Comparison of ENCODE assay signal across 8 cellular contexts in genomic region chr20:346640-347316, GRCh38. TPM values are rescaled to one million over a fixed set of nuclear protein-coding genes. Genes with fewer than 3 reads are reported as not detected.
DNase-seq lines count a peak whose midpoint lies in the region; ATAC-seq and TF ChIP-seq lines count a peak whose summit lies in the region.

Gene NRSN2 (plus strand): TSS chr20:347111. CDS start chr20:349644, 2,533 bp downstream.

- peak within 1 kb of the TSS; percentile 87 for H3K4me3 Mint-ChIP-seq in activated CD4-positive, alpha-beta memory T cell treated with anti-CD3 and anti-CD28 coated beads for 36 hours

- H3K36me3 ChIP-seq in thymus (ENCODE audit: control insufficient read depth, insufficient read depth): no peaks in the 10 kb centered on the region

- no peaks in the 10 kb centered on the region for H3K27me3 Mint-ChIP-seq in activated CD4-positive, alpha-beta memory T cell treated with anti-CD3 and anti-CD28 coated beads for 36 hours

- no peak for TF ChIP-seq CTCF in epithelial cell of proximal tubule (conservative IDR thresholded peaks at IDR 0.05; ENCODE audit: low read depth, low read length)

- peaks cover 6% of the 10 kb centered on the region for H3K9me3 Mint-ChIP-seq in activated CD4-positive, alpha-beta memory T cell treated with anti-CD3 and anti-CD28 coated beads for 36 hours

- CTCF ChIA-PET in activated CD4-positive, alpha-beta memory T cell treated with anti-CD3 and anti-CD28 coated beads for 36 hours (lab: Charles Lee): interaction anchor here (0.5 to 4.2 kb wide), 4 partner anchors 8 to 85 kb away, joined by 3 to 37 read pairs (median 8); partner anchors contain the start of gene TRIB3

- 7% methylated on average over 50 of the region's 50 CpGs for WGBS in thymus

- H3K4me3 ChIP-seq in epithelial cell of proximal tubule (ENCODE audit: low read depth, low read length) (peak within 1 kb of the TSS; percentile 69), thymus (ENCODE audit: low read length) (peak within 1 kb of the TSS; percentile 66)

- intact Hi-C loops in activated CD4-positive, alpha-beta memory T cell treated with anti-CD3 and anti-CD28 coated beads for 36 hours (cut with micrococcal nuclease): no loop called here

- POLR2A ChIA-PET in activated CD4-positive, alpha-beta memory T cell treated with anti-CD3 and anti-CD28 coated beads for 36 hours (lab: Charles Lee): interaction anchor here (0.5 kb wide), 1 partner anchor 61 kb away, joined by 3 read pairs; the partner anchor contains the start of gene RBCK1

- DNase-seq in DMS 273 treated with DMSO at 0.1 percent for 48 hours (lab: John Stamatoyannopoulos, UW) (peak; percentile 78), NCI-H146 (lab: John Stamatoyannopoulos, UW) (peak; percentile 78), epithelial cell of proximal tubule (ENCODE audit: low read depth) (no peak), midbrain (lab: John Stamatoyannopoulos, UW) (peak; percentile 39), GDM1 (lab: John Stamatoyannopoulos, UW) (no peak)
- DNase-seq in activated CD4-positive, alpha-beta memory T cell treated with anti-CD3 and anti-CD28 coated beads for 36 hours: peak; percentile 44

- peak within 1 kb of the TSS; percentile 58 for H3K27ac ChIP-seq in thymus (ENCODE audit: low read depth)

- ATAC-seq in GM21576 (IDR thresholded peaks at IDR 0.05; ENCODE audit: unreplicated experiment): peak; percentile 32

- H3K36me3 Mint-ChIP-seq in activated CD4-positive, alpha-beta memory T cell treated with anti-CD3 and anti-CD28 coated beads for 36 hours: peaks cover 6% of the 10 kb centered on the region

- H3K9me3 ChIP-seq in thymus (ENCODE audit: control insufficient read depth): no peaks in the 10 kb centered on the region

- no peaks in the 10 kb centered on the region for H3K27me3 ChIP-seq in thymus (ENCODE audit: control insufficient read depth, insufficient read depth)

- peak within 1 kb of the TSS; percentile 63 for H3K27ac Mint-ChIP-seq in activated CD4-positive, alpha-beta memory T cell treated with anti-CD3 and anti-CD28 coated beads for 36 hours

- H3K4me1 Mint-ChIP-seq in activated CD4-positive, alpha-beta memory T cell treated with anti-CD3 and anti-CD28 coated beads for 36 hours (ENCODE audit: low read depth): peaks cover 12% of the 10 kb centered on the region

- peaks cover 3% of the 10 kb centered on the region for H3K4me1 ChIP-seq in thymus (ENCODE audit: control insufficient read depth, insufficient read depth, low read length)

RNA-seq across cellular contexts. Expression of gene NRSN2, which starts in this region (rescaled TPM):
- 1 to 10 TPM; 9.5 to 9.7 TPM for total RNA-seq in activated CD4-positive, alpha-beta memory T cell treated with anti-CD3 and anti-CD28 coated beads for 36 hours
- total RNA-seq in epithelial cell of proximal tubule: 49.1 and 52.4 TPM in 2 replicates
- 16.7 TPM for polyA plus RNA-seq in thymus

Comparison
In these comparisons a context has a peak if more than half of its experiments do, and no peak if none do; other contexts are left out.
1. DNase-seq: peak in DMS 273 treated with DMSO at 0.1 percent for 48 hours (single experiment), NCI-H146 (single experiment), activated CD4-positive, alpha-beta memory T cell treated with anti-CD3 and anti-CD28 coated beads for 36 hours (single experiment) and midbrain (single experiment); none in epithelial cell of proximal tubule (single experiment) and GDM1 (single experiment).